In the genomic region with DNA sequence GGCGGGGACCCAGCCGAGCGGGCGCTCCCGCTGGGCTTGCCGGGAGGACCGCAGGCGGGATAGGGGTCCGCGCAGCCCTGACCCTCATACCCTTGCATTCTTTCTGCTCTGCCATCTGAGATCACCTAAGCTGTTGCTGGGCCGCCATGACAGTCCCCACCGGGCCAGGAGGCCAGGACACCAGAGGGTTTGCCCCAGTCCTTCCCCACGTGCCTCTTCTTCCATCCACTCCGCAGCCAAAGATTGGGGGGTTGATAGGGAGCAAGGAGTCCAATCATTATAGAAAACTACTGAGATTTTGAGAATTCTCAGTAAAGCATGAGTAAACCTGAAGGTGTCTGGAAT, we compare ENCODE assay signal across 1 cellular context.
TF ChIP-seq lines count a peak whose summit lies in the region.

No MANE protein-coding gene starts in this region.

TF ChIP-seq in GM23338, 12 proteins besides CTCF, POLR2A, EP300 and RAD21 (continued from another document):
- TF ChIP-seq, protein P1, sequence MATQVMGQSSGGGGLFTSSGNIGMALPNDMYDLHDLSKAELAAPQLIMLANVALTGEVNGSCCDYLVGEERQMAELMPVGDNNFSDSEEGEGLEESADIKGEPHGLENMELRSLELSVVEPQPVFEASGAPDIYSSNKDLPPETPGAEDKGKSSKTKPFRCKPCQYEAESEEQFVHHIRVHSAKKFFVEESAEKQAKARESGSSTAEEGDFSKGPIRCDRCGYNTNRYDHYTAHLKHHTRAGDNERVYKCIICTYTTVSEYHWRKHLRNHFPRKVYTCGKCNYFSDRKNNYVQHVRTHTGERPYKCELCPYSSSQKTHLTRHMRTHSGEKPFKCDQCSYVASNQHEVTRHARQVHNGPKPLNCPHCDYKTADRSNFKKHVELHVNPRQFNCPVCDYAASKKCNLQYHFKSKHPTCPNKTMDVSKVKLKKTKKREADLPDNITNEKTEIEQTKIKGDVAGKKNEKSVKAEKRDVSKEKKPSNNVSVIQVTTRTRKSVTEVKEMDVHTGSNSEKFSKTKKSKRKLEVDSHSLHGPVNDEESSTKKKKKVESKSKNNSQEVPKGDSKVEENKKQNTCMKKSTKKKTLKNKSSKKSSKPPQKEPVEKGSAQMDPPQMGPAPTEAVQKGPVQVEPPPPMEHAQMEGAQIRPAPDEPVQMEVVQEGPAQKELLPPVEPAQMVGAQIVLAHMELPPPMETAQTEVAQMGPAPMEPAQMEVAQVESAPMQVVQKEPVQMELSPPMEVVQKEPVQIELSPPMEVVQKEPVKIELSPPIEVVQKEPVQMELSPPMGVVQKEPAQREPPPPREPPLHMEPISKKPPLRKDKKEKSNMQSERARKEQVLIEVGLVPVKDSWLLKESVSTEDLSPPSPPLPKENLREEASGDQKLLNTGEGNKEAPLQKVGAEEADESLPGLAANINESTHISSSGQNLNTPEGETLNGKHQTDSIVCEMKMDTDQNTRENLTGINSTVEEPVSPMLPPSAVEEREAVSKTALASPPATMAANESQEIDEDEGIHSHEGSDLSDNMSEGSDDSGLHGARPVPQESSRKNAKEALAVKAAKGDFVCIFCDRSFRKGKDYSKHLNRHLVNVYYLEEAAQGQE (IDR thresholded peaks at IDR 0.05; ENCODE audit: unreplicated experiment) = no peak
- TF ChIP-seq EZH2 (IDR thresholded peaks at IDR 0.05; ENCODE audit: low read depth, unreplicated experiment) (no peak), NANOG (IDR thresholded peaks at IDR 0.05; ENCODE audit: borderline replicate concordance) (no peak), ZNF331 (CRISPR knock-in tag; IDR thresholded peaks at IDR 0.05; ENCODE audit: low read depth) (no peak), POLR2AphosphoS5 (IDR thresholded peaks at IDR 0.05; ENCODE audit: low read depth) (no peak), JUNB (IDR thresholded peaks at IDR 0.05; ENCODE audit: unreplicated experiment) (no peak), CREB1 (CRISPR knock-in tag; IDR thresholded peaks at IDR 0.05; ENCODE audit: low read depth) (no peak), ZNF114 (CRISPR knock-in tag; IDR thresholded peaks at IDR 0.05) (no peak), EZH2phosphoT487 (IDR thresholded peaks at IDR 0.05; ENCODE audit: unreplicated experiment) (no peak)
